In the genomic region with DNA sequence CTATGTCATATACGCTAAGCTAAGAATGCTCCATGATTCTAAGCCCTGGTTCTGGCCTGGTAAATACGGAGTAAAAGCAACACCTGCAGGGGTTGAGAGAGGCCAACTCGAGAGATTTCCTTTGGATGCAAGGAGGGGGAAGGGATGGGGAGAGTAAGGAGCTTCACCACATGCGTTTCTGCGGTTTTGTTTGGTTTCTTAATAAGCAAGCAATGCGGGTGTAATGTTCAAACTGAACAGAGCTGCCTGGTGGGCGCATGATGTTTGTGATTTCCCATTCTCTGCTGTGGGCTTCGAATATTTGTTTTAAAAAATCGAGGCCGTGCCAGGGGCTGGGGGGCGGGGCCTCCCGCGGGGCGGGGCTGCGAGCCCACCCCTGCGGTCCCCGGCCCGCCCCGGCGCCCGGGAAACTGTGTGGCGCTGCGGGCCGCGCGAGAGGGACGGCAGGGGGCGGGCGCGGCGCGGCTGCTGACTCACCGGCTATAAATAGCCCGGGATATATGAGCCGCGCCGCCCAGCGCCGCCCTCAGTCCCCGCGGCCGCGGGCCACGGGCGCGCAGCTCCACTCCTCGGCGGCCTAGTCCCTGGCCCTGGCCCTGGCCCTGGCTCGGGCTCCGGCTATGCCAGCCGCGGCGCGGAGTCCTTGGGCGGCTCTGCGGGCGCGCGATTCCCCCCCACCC, we compare ENCODE assay signal across 8 cellular contexts. TPM values are rescaled to one million over a fixed set of nuclear protein-coding genes. Genes with fewer than 3 reads are reported as not detected.
DNase-seq lines count a peak whose midpoint lies in the region; ATAC-seq and TF ChIP-seq lines count a peak whose summit lies in the region.

No MANE protein-coding gene starts in this region.

- no peaks in the 10 kb centered on the region for H3K79me2 ChIP-seq in Karpas-422 (ENCODE audit: low read length)
- H3K79me2 ChIP-seq in neural progenitor cell (ENCODE audit: low read depth), result peaks cover 57% of the 10 kb centered on the region

- H2AFZ ChIP-seq in Karpas-422 (ENCODE audit: low read length), result peak overlapping the region; percentile 73; the same call in 1 of the 2 replicates
- H2AFZ ChIP-seq in neural progenitor cell (replicated peaks), result peak overlapping the region; percentile 61

- peak overlapping the region; percentile 89 for H3K27ac Mint-ChIP-seq in neural progenitor cell
- H3K27ac Mint-ChIP-seq in stimulated activated naive CD8-positive, alpha-beta T cell treated with anti-CD3 and anti-CD28 coated beads, Interleukin-15, amount 100 ng/mL, for 72 hours, result peak overlapping the region in 1 of 2 donors; percentile 100

- H3K36me3 ChIP-seq in Karpas-422 (ENCODE audit: insufficient read depth, low read length) (no peaks in the 10 kb centered on the region), neural progenitor cell (no peaks in the 10 kb centered on the region)

- H3K9me2 ChIP-seq in Karpas-422 (replicated peaks; ENCODE audit: insufficient read depth, low read length), result no peaks in the 10 kb centered on the region

- H3K4me2 ChIP-seq in Karpas-422 (ENCODE audit: low read depth, low read length, poor library complexity, severe bottlenecking), result peak overlapping the region; percentile 85
- H3K4me2 ChIP-seq in neural progenitor cell, result peak overlapping the region; percentile 99

- H3K27me3 ChIP-seq in Karpas-422 (ENCODE audit: low read length), result no peaks in the 10 kb centered on the region
- no peaks in the 10 kb centered on the region for H3K27me3 ChIP-seq in foreskin keratinocyte
- no peaks in the 10 kb centered on the region for H3K27me3 ChIP-seq in neural progenitor cell

- no peaks in the 10 kb centered on the region for H3K9me3 ChIP-seq in Karpas-422 (ENCODE audit: low read length)
- H3K9me3 ChIP-seq in neural progenitor cell (ENCODE audit: low read depth), result no peaks in the 10 kb centered on the region

- peak; percentile 63 for TF ChIP-seq CTCF in foreskin keratinocyte (conservative IDR thresholded peaks at IDR 0.05)
- peak; percentile 40 for TF ChIP-seq CTCF in neural progenitor cell (IDR thresholded peaks at IDR 0.05)

- H4K20me1 ChIP-seq in Karpas-422 (ENCODE audit: insufficient read depth, low read depth, low read length), result no peaks in the 10 kb centered on the region
- H4K20me1 ChIP-seq in neural progenitor cell (ENCODE audit: low read depth), result peaks cover 24% of the 10 kb centered on the region

- peak; percentile 98 for TF ChIP-seq POLR2A in Raji (IDR thresholded peaks at IDR 0.05; ENCODE audit: insufficient read depth, low read depth, low read length)

- H3K9me3 Mint-ChIP-seq in neural progenitor cell, result peaks cover 2% of the 10 kb centered on the region
- no peaks in the 10 kb centered on the region for H3K9me3 Mint-ChIP-seq in stimulated activated naive CD8-positive, alpha-beta T cell treated with anti-CD3 and anti-CD28 coated beads, Interleukin-15, amount 100 ng/mL, for 72 hours

- H3K27me3 Mint-ChIP-seq in neural progenitor cell (ENCODE audit: insufficient read depth, low read depth), result peaks cover 3% of the 10 kb centered on the region
- no peaks in the 10 kb centered on the region for H3K27me3 Mint-ChIP-seq in stimulated activated naive CD8-positive, alpha-beta T cell treated with anti-CD3 and anti-CD28 coated beads, Interleukin-15, amount 100 ng/mL, for 72 hours

- no peaks in the 10 kb centered on the region for H3K36me3 Mint-ChIP-seq in neural progenitor cell

- peaks cover 24% of the 10 kb centered on the region for H3K4me1 Mint-ChIP-seq in neural progenitor cell
- peaks cover 16% of the 10 kb centered on the region for H3K4me1 Mint-ChIP-seq in stimulated activated naive CD8-positive, alpha-beta T cell treated with anti-CD3 and anti-CD28 coated beads, Interleukin-15, amount 100 ng/mL, for 72 hours

- peak overlapping the region; percentile 80 for H3K4me3 Mint-ChIP-seq in neural progenitor cell
- H3K4me3 Mint-ChIP-seq in stimulated activated naive CD8-positive, alpha-beta T cell treated with anti-CD3 and anti-CD28 coated beads, Interleukin-15, amount 100 ng/mL, for 72 hours, result peak overlapping the region; percentile 89 to 94

- H3K9ac ChIP-seq in Karpas-422 (ENCODE audit: low read length) (peak overlapping the region; percentile 75), neural progenitor cell (peak overlapping the region; percentile 39)

- H3F3A ChIP-seq in neural progenitor cell (ENCODE audit: low read depth), result peaks cover 48% of the 10 kb centered on the region

- ATAC-seq in GM21423 (IDR thresholded peaks at IDR 0.05; ENCODE audit: unreplicated experiment) (peak; percentile 39), foreskin keratinocyte (peak; percentile 67)
- ATAC-seq in stimulated activated naive CD8-positive, alpha-beta T cell treated with anti-CD3 and anti-CD28 coated beads, Interleukin-15, amount 100 ng/mL, for 72 hours, result peak; percentile 57

- DNase-seq in COR-L47 (lab: John Stamatoyannopoulos, UW), result peak; percentile 90
- DNase-seq in Karpas-422, result peak; percentile 95
- peak; percentile 85 for DNase-seq in activated gamma-delta T cell treated with Interleukin-2 at 50 U/mL for 16 hours
- DNase-seq in foreskin keratinocyte, result peak in 1 of 2 donors; percentile 54
- DNase-seq in neural progenitor cell (ENCODE audit: low spot score), result peak; percentile 96
- DNase-seq in stimulated activated naive CD8-positive, alpha-beta T cell treated with anti-CD3 and anti-CD28 coated beads, Interleukin-15, amount 100 ng/mL, for 72 hours, result peak; percentile 88 to 97

- H3K27ac ChIP-seq in Karpas-422 (ENCODE audit: low read length), result peak overlapping the region; percentile 44
- H3K27ac ChIP-seq in foreskin keratinocyte, result peak overlapping the region; percentile 64
- peak overlapping the region; percentile 77 for H3K27ac ChIP-seq in neural progenitor cell

- peak overlapping the region; percentile 64 for H3K4me3 ChIP-seq in Karpas-422 (ENCODE audit: low read length)
- peak overlapping the region; percentile 100 for H3K4me3 ChIP-seq in neural progenitor cell

- H3K4me1 ChIP-seq in Karpas-422 (ENCODE audit: low read length) (peaks cover 42% of the 10 kb centered on the region), foreskin keratinocyte (peaks cover 9% of the 10 kb centered on the region), neural progenitor cell (peaks cover 19% of the 10 kb centered on the region)

RNA-seq across cellular contexts. Expression of gene BBC3, which starts 5.1 kb away (rescaled TPM):
- 4.0 and 8.9 TPM in 2 replicates for total RNA-seq in Karpas-422 (2014; rRNA removed; shearing (Covaris generic); ENCODE audit: low replicate concordance)
- total RNA-seq in foreskin keratinocyte (3.9 and 4.3 TPM in 2 replicates), neural progenitor cell (ENCODE audit: low replicate concordance) (2.8 and 19.1 TPM in 2 replicates)
- 4.7 and 5.5 TPM in 2 replicates for polyA plus RNA-seq in foreskin keratinocyte

RNA-seq across cellular contexts. Expression of gene CCDC9, which starts 30.4 kb away (rescaled TPM):
- 2.2 and 7.1 TPM in 2 replicates for total RNA-seq in Karpas-422 (2014; rRNA removed; shearing (Covaris generic); ENCODE audit: low replicate concordance)
- total RNA-seq in foreskin keratinocyte (8.2 and 11.3 TPM in 2 replicates), neural progenitor cell (ENCODE audit: low replicate concordance) (3.4 and 16.0 TPM in 2 replicates)
- 13.9 and 15.3 TPM in 2 replicates for polyA plus RNA-seq in foreskin keratinocyte

RNA-seq across cellular contexts. Expression of gene INAFM1, which starts 48.8 kb away (rescaled TPM):
- 4.6 and 8.4 TPM in 2 replicates for total RNA-seq in Karpas-422 (2014; rRNA removed; shearing (Covaris generic); ENCODE audit: low replicate concordance)
- total RNA-seq in foreskin keratinocyte (2.2 and 3.2 TPM in 2 replicates), neural progenitor cell (ENCODE audit: low replicate concordance) (3.7 TPM in 1 of 2 replicates, not detected in the other)
- polyA plus RNA-seq in foreskin keratinocyte, result 5.5 and 7.9 TPM in 2 replicates
